13 cellular contexts compared by ENCODE assay signal in the genomic region with DNA sequence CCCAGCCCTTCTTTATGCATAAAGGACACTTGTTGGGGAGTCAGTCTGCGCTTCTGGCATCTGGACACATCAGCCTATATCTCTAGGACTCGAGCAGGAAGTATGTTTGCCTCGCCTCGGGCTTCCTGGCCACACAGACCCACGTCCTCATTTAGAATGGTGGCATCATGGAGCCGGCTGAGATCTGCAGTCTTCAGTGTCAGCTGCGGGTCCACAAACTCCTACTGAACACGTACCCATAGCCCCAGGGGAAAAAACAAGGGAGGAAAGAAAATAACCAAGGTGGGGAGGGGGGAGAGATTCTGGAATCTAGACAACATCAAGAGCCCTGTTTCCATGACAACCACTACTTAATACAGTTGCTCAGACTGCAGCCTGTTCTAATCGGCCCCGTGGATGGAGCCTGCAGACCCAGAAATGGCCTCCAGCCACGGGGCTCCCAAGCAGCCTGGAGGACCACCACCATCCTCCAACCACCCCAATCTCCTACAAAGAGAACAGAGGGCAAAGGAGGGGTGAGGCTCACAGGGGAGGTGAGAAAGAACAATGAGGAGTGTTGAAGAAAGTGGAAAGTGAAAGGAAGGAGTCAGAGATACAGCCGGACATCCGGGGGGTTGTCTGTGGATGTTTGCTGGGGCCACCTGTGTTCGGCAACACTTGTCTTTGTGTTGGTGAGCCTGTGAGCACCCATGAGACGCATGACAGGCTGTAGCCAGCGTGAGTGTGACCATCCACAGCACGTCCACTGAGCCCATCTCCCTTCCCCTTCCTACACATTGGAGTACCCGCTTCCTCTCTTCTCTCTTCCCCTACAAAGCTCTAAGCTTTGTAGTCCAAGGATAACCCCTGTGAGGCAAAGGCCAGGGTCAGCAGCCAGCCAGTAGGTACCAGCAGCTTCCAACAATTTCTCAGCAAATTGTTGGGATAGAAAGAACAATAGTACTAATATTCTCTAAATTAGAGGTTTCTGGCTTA.
A peak's percentile ranks its signal among the peaks of the same experiment; 100 is the strongest.
DNase-seq lines count a peak whose midpoint lies in the region; ATAC-seq, FAIRE-seq and TF ChIP-seq lines count a peak whose summit lies in the region.
"Had no signal": no experiment of that assay in that cellular context is flagged by ENCODE, and none has a peak within 500 bp of the region (broad histone marks: within the 10 kb centered on the region; RNA-seq: fewer than 3 reads in every experiment).

No MANE protein-coding gene starts in this region.

- H3K4me3 Mint-ChIP-seq in CD4-positive, alpha-beta T cell = peak overlapping the region; percentile 68
- peak overlapping the region; percentile 37 to 71 (median 64) for H3K4me3 Mint-ChIP-seq in T-cell
- H3K4me3 Mint-ChIP-seq in nephron progenitor cell = no peak overlapping the region
- H3K4me3 Mint-ChIP-seq: stimulated activated naive B cell treated with anti-CD40 and anti-IgM and Interleukin-4, amounts not matched to agents 10 μg/mL and 1 μg/mL and 100 μg/mL, for 72 hours had no signal

- H3K4me1 ChIP-seq in A549 = peaks cover 5% of the 10 kb centered on the region; the same call in 2 of the 3 replicates
- H3K4me1 ChIP-seq: Caco-2 had no signal

- no peaks in the 10 kb centered on the region for H3K9me3 ChIP-seq in A549
- H3K9me3 ChIP-seq in CD4-positive, alpha-beta T cell (ENCODE audit: control insufficient read depth, low read length) = no peaks in the 10 kb centered on the region
- H3K9me3 ChIP-seq: Caco-2 had no signal

- no peaks in the 10 kb centered on the region for H3K27me3 Mint-ChIP-seq in CD4-positive, alpha-beta T cell
- H3K27me3 Mint-ChIP-seq in T-cell (no peaks in the 10 kb centered on the region), nephron progenitor cell (ENCODE audit: low read depth, poor library complexity) (peaks cover 63% of the 10 kb centered on the region)

- TF ChIP-seq RAD21 in A549 (conservative IDR thresholded peaks at IDR 0.05 in 1 of 2, IDR thresholded peaks at IDR 0.05 in 1 of 2) = no peak

- H3K36me3 Mint-ChIP-seq in CD4-positive, alpha-beta T cell (ENCODE audit: low read depth) = no peaks in the 10 kb centered on the region
- H3K36me3 Mint-ChIP-seq in T-cell (no peaks in the 10 kb centered on the region), nephron progenitor cell (ENCODE audit: low read depth) (no peaks in the 10 kb centered on the region)
- H3K36me3 Mint-ChIP-seq: stimulated activated naive B cell treated with anti-CD40 and anti-IgM and Interleukin-4, amounts not matched to agents 10 μg/mL and 1 μg/mL and 100 μg/mL, for 72 hours had no signal

- no peak for DNase-seq in A549 (ENCODE audit: low read depth in 1 of 2, low spot score in 1 of 2)
- DNase-seq in CD4-positive, alpha-beta T cell = no peak
- DNase-seq in T-cell = peak in 2 of 34 experiments; percentile 5 to 12
- no peak for DNase-seq in dorsolateral prefrontal cortex
- DNase-seq in GOT3 (lab: John Stamatoyannopoulos, UW) = no peak
- DNase-seq in nephron progenitor cell = no peak
- no peak for DNase-seq in RKO (ENCODE audit: low spot score)
- DNase-seq: Caco-2; GM23248; left colon; stimulated activated naive B cell treated with anti-CD40 and anti-IgM and Interleukin-4, amounts not matched to agents 10 μg/mL and 1 μg/mL and 100 μg/mL, for 72 hours had no signal

- no peak for FAIRE-seq in A549 (lab: Jason Lieb, UNC)

- WGBS in A549 (ENCODE audit: missing lambda C conversion rate) = 24% methylated on average over 18 of the region's 18 CpGs

- POLR2A ChIA-PET in A549 (lab: Yijun Ruan, JAX) (no interaction called here), T-cell (lab: Charles Lee) (interaction anchor here in 1 of 2 donors (0.6 kb wide), 1 partner anchor 817 kb away, joined by 5 read pairs; no protein-coding TSS in a partner anchor)
- POLR2A ChIA-PET in CD4-positive, alpha-beta T cell (lab: Charles Lee) = no interaction called here

- H3K4me2 ChIP-seq in A549 = peak overlapping the region; percentile 46

- CTCF ChIA-PET in A549 (lab: Yijun Ruan, JAX) = interaction anchor here (1.1 kb wide), 1 partner anchor 117 kb away, joined by 3 read pairs; no protein-coding TSS in a partner anchor
- CTCF ChIA-PET in CD4-positive, alpha-beta T cell (lab: Charles Lee) = no interaction called here
- CTCF ChIA-PET in T-cell (lab: Charles Lee) = no interaction called here

- intact Hi-C loops in CD4-positive, alpha-beta T cell (cut with DNase I, micrococcal nuclease) = no loop called here
- intact Hi-C loops in dorsolateral prefrontal cortex (cut with DNase I) = no loop called here

- no peak overlapping the region for H3K4me3 ChIP-seq in A549
- H3K4me3 ChIP-seq in dorsolateral prefrontal cortex = peak overlapping the region in 45 of 59 donors; percentile 2 to 50 (median 29)
- H3K4me3 ChIP-seq: coronary artery, GM23248 had no signal

- no peak for TF ChIP-seq POLR2A in A549 (IDR thresholded peaks at IDR 0.05; ENCODE audit: low read length)

- TF ChIP-seq CTCF in A549 (IDR thresholded peaks at IDR 0.05) (no peak), dorsolateral prefrontal cortex (IDR thresholded peaks at IDR 0.05 in 54 of 56, conservative IDR thresholded peaks at IDR 0.05 in 2 of 56; ENCODE audit: low read depth in 1 of 56, partially characterized antibody in 56 of 56) (no peak), nephron progenitor cell (IDR thresholded peaks at IDR 0.05) (no peak)
- no peak for TF ChIP-seq CTCF in CD4-positive, alpha-beta T cell (IDR thresholded peaks at IDR 0.05)

- no peak for TF ChIP-seq EP300 in A549 (IDR thresholded peaks at IDR 0.05)

- ATAC-seq in A549 = no peak
- ATAC-seq in CD4-positive, alpha-beta T cell (ENCODE audit: poor library complexity) = no peak
- ATAC-seq in T-cell (replicated peaks in 1 of 4) = no peak
- no peak for ATAC-seq in HG03432 (IDR thresholded peaks at IDR 0.05; ENCODE audit: unreplicated experiment)
- ATAC-seq: left colon; stimulated activated naive B cell treated with anti-CD40 and anti-IgM and Interleukin-4, amounts not matched to agents 10 μg/mL and 1 μg/mL and 100 μg/mL, for 72 hours had no signal

- H3K9me3 Mint-ChIP-seq in CD4-positive, alpha-beta T cell = peaks cover 4% of the 10 kb centered on the region
- H3K9me3 Mint-ChIP-seq in T-cell (peaks cover 0 to 6% (median 0%) of the 10 kb centered on the region in 3 donors), nephron progenitor cell (no peaks in the 10 kb centered on the region)

- H3K27me3 ChIP-seq in CD4-positive, alpha-beta T cell (ENCODE audit: control insufficient read depth, insufficient read depth, low read length) = no peaks in the 10 kb centered on the region
- no peaks in the 10 kb centered on the region for H3K27me3 ChIP-seq in dorsolateral prefrontal cortex

- H3K27ac Mint-ChIP-seq in CD4-positive, alpha-beta T cell = peak overlapping the region; percentile 67
- H3K27ac Mint-ChIP-seq in T-cell (peak overlapping the region; percentile 90 to 94), nephron progenitor cell (no peak overlapping the region)
- H3K27ac Mint-ChIP-seq: stimulated activated naive B cell treated with anti-CD40 and anti-IgM and Interleukin-4, amounts not matched to agents 10 μg/mL and 1 μg/mL and 100 μg/mL, for 72 hours had no signal

- no peak overlapping the region for H3K27ac ChIP-seq in A549
- H3K27ac ChIP-seq in CD4-positive, alpha-beta T cell (ENCODE audit: low read depth, low read length) = no peak overlapping the region
- H3K27ac ChIP-seq in dorsolateral prefrontal cortex = peak overlapping the region in 2 of 59 donors; percentile 10 to 28
- H3K27ac ChIP-seq: coronary artery, GM23248 had no signal

- peaks cover 96% of the 10 kb centered on the region for H3K4me1 Mint-ChIP-seq in CD4-positive, alpha-beta T cell (ENCODE audit: low read depth)
- H3K4me1 Mint-ChIP-seq in T-cell = peaks cover 95 to 100% (median 99%) of the 10 kb centered on the region in 3 donors
- H3K4me1 Mint-ChIP-seq in nephron progenitor cell = peaks cover 28% of the 10 kb centered on the region

TF ChIP-seq in A549, 52 proteins besides CTCF, POLR2A, EP300 and RAD21:
- TF ChIP-seq RFX5 (IDR thresholded peaks at IDR 0.05) (no peak), MYC (IDR thresholded peaks at IDR 0.05; ENCODE audit: borderline replicate concordance, low read length) (no peak), FOSL2 (IDR thresholded peaks at IDR 0.05) (no peak), FOSL2 (CRISPR knock-in tag; IDR thresholded peaks at IDR 0.05) (no peak), CHD4 (IDR thresholded peaks at IDR 0.05; ENCODE audit: borderline replicate concordance) (no peak), NR3C1 (IDR thresholded peaks at IDR 0.05) (no peak), KDM5A (IDR thresholded peaks at IDR 0.05) (no peak), ESRRA (IDR thresholded peaks at IDR 0.05; ENCODE audit: borderline replicate concordance, low read length) (no peak)
- TF ChIP-seq, protein P1, sequence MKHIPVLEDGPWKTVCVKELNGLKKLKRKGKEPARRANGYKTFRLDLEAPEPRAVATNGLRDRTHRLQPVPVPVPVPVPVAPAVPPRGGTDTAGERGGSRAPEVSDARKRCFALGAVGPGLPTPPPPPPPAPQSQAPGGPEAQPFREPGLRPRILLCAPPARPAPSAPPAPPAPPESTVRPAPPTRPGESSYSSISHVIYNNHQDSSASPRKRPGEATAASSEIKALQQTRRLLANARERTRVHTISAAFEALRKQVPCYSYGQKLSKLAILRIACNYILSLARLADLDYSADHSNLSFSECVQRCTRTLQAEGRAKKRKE (CRISPR knock-in tag; IDR thresholded peaks at IDR 0.05; ENCODE audit: low read depth) = no peak
TF ChIP-seq in A549: peak in this region for 0.
